19 cellular contexts compared by ENCODE assay signal in the genomic region with DNA sequence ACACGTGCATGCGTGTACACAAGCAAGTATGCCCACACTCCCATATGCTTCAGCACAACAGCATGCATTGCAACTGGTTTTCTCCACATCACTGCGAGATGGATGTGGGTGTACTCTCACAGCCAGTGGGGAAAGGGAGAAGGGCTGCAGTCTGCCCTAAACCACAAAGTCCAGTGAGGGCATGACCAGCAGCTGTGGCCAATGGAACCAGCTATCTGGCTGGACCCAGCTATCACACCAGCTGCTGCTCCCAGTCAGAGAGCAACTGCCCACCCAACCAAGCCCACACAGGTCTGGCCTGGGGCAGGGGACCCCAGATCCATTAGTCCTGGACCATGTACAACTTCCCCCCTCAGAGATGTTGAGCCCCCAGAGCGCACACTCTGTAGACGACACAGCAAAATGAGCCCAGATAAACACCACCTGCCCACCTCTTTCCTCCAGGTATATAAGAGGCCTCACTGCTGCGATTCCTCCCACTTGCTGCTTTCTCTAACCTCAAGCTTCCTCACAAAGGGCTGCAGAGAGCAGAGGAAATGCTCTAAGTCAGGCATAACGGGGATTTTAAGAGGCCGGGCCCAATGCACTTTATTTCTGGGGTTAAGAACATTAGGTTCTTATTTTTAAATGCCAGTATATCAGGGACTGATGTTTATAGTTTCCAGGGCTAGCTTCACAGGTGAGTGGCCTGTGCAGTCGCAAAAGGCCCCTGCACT. TPM values are rescaled to one million over a fixed set of nuclear protein-coding genes. Genes with fewer than 3 reads are reported as not detected.
DNase-seq lines count a peak whose midpoint lies in the region; ATAC-seq and TF ChIP-seq lines count a peak whose summit lies in the region.
"Had no signal": no experiment of that assay in that cellular context is flagged by ENCODE, and none has a peak within 500 bp of the region (broad histone marks: within the 10 kb centered on the region; RNA-seq: fewer than 3 reads in every experiment).

No MANE protein-coding gene starts in this region.

- H3K27me3 ChIP-seq in SJCRH30 = no peaks in the 10 kb centered on the region
- H3K27me3 ChIP-seq: ascending aorta, testis had no signal

- peak overlapping the region; percentile 22 for H3K27ac ChIP-seq in SJCRH30
- H3K27ac ChIP-seq: ascending aorta, testis had no signal

- no peak overlapping the region for H3K4me3 ChIP-seq in SJCRH30
- H3K4me3 ChIP-seq: ascending aorta, testis had no signal

- H3K27ac Mint-ChIP-seq in HFFc6 = 0 out of 2 replicates have a peak overlapping the region, but pooled peaks have one; percentile 26
- H3K27ac Mint-ChIP-seq: activated CD4-positive, alpha-beta T cell treated with anti-CD3 and anti-CD28 coated beads, Interleukin-2, amount 10 ng/mL, durations not matched to agents 7 days and 5 days; CD4-positive, CD25-positive, alpha-beta regulatory T cell; T-cell had no signal

- peaks cover 36% of the 10 kb centered on the region for H3K4me1 ChIP-seq in SJCRH30

- no peak overlapping the region for H3K4me3 Mint-ChIP-seq in HFFc6
- H3K4me3 Mint-ChIP-seq: activated CD4-positive, alpha-beta T cell treated with anti-CD3 and anti-CD28 coated beads, Interleukin-2, amount 10 ng/mL, durations not matched to agents 7 days and 5 days; CD4-positive, CD25-positive, alpha-beta regulatory T cell; T-cell had no signal

- no peaks in the 10 kb centered on the region for H3K36me3 Mint-ChIP-seq in HFFc6 (ENCODE audit: low read depth)
- H3K36me3 Mint-ChIP-seq: CD4-positive, CD25-positive, alpha-beta regulatory T cell; T-cell had no signal

- peaks cover 91% of the 10 kb centered on the region for H3K4me1 Mint-ChIP-seq in HFFc6 (ENCODE audit: low read depth)
- H3K4me1 Mint-ChIP-seq: CD4-positive, CD25-positive, alpha-beta regulatory T cell had no signal

- TF ChIP-seq CTCF in HFFc6 (IDR thresholded peaks at IDR 0.05) = no peak

- no peaks in the 10 kb centered on the region for H3K36me3 ChIP-seq in SJCRH30
- H3K36me3 ChIP-seq: ascending aorta had no signal

- ATAC-seq in HG03571 (IDR thresholded peaks at IDR 0.05; ENCODE audit: unreplicated experiment) = no peak
- ATAC-seq: Right ventricle myocardium inferior, T-cell had no signal

- H3K9me3 Mint-ChIP-seq in HFFc6 = no peaks in the 10 kb centered on the region
- H3K9me3 Mint-ChIP-seq: activated CD4-positive, alpha-beta T cell treated with anti-CD3 and anti-CD28 coated beads, Interleukin-2, amount 10 ng/mL, durations not matched to agents 7 days and 5 days; CD4-positive, CD25-positive, alpha-beta regulatory T cell; T-cell had no signal

- H3K27me3 Mint-ChIP-seq in HFFc6 (ENCODE audit: insufficient read depth) = peaks cover 3% of the 10 kb centered on the region
- H3K27me3 Mint-ChIP-seq: activated CD4-positive, alpha-beta T cell treated with anti-CD3 and anti-CD28 coated beads, Interleukin-2, amount 10 ng/mL, durations not matched to agents 7 days and 5 days had no signal

- no peaks in the 10 kb centered on the region for H3K9me3 ChIP-seq in SJCRH30 (replicated peaks)
- H3K9me3 ChIP-seq: ascending aorta, testis had no signal

- DNase-seq in DMS79 treated with DMSO at 0.1 percent for 48 hours (lab: John Stamatoyannopoulos, UW) = peak; percentile 45
- DNase-seq in HFFc6 = no peak
- DNase-seq in SJCRH30 = peak; percentile 48 to 60
- DNase-seq in myocyte (ENCODE audit: low read depth) = peak; percentile 90
- DNase-seq in H4 (ENCODE audit: low spot score) = no peak
- no peak for DNase-seq in T-helper 1 cell
- DNase-seq in NOMO-1 (lab: John Stamatoyannopoulos, UW; ENCODE audit: unreplicated experiment in 2 of 2) = no peak
- DNase-seq: activated CD4-positive, alpha-beta T cell treated with anti-CD3 and anti-CD28 coated beads, Interleukin-2, amount 10 ng/mL, durations not matched to agents 7 days and 5 days; activated CD8-positive, alpha-beta memory T cell treated with anti-CD3 and anti-CD28 coated beads, Interleukin-2, amount 50 U/mL, for 48 hours; CD4-positive, CD25-positive, alpha-beta regulatory T cell; effector CD8-positive, alpha-beta T cell; GOT3; NCI-H2107; NCI-H524; T-cell; testis had no signal

RNA-seq across cellular contexts. Expression of gene SHB, which starts 38.9 kb away (rescaled TPM):
- total RNA-seq in HFFc6 (2021; fragmentation: NEBNext Ultra II Directional; extraction: Animal tissue kit (Norgen Biotek cat#: 25700)) = 10 to 100 TPM; 26.8 to 29.8 (median 28.6) TPM
- 14.7 and 14.9 TPM in 2 replicates for total RNA-seq in SJCRH30 (2014; rRNA removed; shearing (Covaris generic))
- total RNA-seq in myocyte = 13.3 and 20.7 TPM in 2 replicates
- 31.8 TPM for polyA plus RNA-seq in myocyte (2012)
- 8.7 and 10.1 TPM in 2 replicates for total RNA-seq in H4 (2014; rRNA removed; shearing (Covaris generic))
- total RNA-seq: activated CD4-positive, alpha-beta T cell treated with anti-CD3 and anti-CD28 coated beads, Interleukin-2, amount 10 ng/mL, durations not matched to agents 7 days and 5 days had no signal

Comparison
In these comparisons a context has a peak if more than half of its experiments do, and no peak if none do; other contexts are left out.
1. DNase-seq: peak in DMS79 treated with DMSO at 0.1 percent for 48 hours (single experiment), SJCRH30 (2 of 2) and myocyte (single experiment); none in HFFc6 (single experiment), H4 (single experiment), T-helper 1 cell (0 of 5) and NOMO-1 (0 of 2).